In the genomic region with DNA sequence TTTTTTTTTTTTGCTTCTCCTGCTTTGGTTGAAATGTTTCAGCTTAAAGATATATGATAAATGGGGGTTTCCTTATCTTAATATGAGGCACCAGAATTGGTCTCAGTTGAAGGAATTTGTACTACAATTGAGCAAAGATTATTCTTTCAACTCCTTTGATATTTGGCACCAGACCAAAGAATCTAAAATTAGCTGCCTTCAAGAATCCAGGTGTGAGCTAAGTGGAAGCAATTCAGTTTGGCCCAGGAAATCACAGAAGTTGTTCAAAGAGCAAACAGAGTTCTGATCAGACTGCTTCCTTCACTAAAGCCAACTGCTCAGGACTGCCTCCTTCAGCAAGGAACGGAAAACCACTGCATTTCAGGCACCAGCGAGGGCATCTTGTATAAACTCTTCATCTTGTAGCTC, we compare ENCODE assay signal across 9 cellular contexts.
DNase-seq lines count a peak whose midpoint lies in the region; ATAC-seq and TF ChIP-seq lines count a peak whose summit lies in the region.
"Had no signal": no experiment of that assay in that cellular context is flagged by ENCODE, and none has a peak within 500 bp of the region (broad histone marks: within the 10 kb centered on the region; RNA-seq: fewer than 3 reads in every experiment).

No MANE protein-coding gene starts in this region.

- peaks cover 24% of the 10 kb centered on the region for H3K4me1 Mint-ChIP-seq in activated T-cell treated with anti-CD3 and anti-CD28 coated beads, Interleukin-2, amount 50 U/mL, for 24 hours (ENCODE audit: low read depth)

- TF ChIP-seq POLR2A in ovary (IDR thresholded peaks at IDR 0.05), result no peak

- peaks cover 2% of the 10 kb centered on the region for H3K4me1 ChIP-seq in ovary (ENCODE audit: insufficient read depth)

- H3K9me3 ChIP-seq in ovary, result no peaks in the 10 kb centered on the region

- no peak overlapping the region for H3K27ac Mint-ChIP-seq in activated T-cell treated with anti-CD3 and anti-CD28 coated beads, Interleukin-2, amount 50 U/mL, for 24 hours

- no peak for ATAC-seq in HG02588 (IDR thresholded peaks at IDR 0.05; ENCODE audit: unreplicated experiment)

- H3K27ac ChIP-seq in epithelial cell of prostate (peak overlapping the region; percentile 21), ovary (no peak overlapping the region)

- H3K36me3 ChIP-seq in ovary, result no peaks in the 10 kb centered on the region

- in situ Hi-C loops in GM13977 (cut with MboI; ENCODE audit: low pct_unique_long_range_greater_than_20kb, low sequenced_read_pairs, unreplicated experiment), result no loop called here

- DNase-seq in A172 (ENCODE audit: low spot score) (peak; percentile 25), GM13977 (ENCODE audit: low spot score) (peak; percentile 63), NCI-H226 (peak; percentile 43), epithelial cell of prostate (ENCODE audit: low read depth, low spot score) (no peak), ovary (no peak)
- DNase-seq in activated T-cell treated with anti-CD3 and anti-CD28 coated beads, Interleukin-2, amount 50 U/mL, for 24 hours, result no peak
- DNase-seq in activated CD4-positive, alpha-beta T cell treated with anti-CD3 and anti-CD28 coated beads, Interleukin-2, amount 50 U/mL, for 48 hours, result no peak
- DNase-seq: activated naive CD4-positive, alpha-beta T cell treated with anti-CD3 and anti-CD28 coated beads, Interleukin-2, amount 50 U/mL, for 16 hours had no signal

- intact Hi-C loops in ovary (cut with DNase I), result no loop called here

- TF ChIP-seq CTCF in GM13977 (IDR thresholded peaks at IDR 0.05; ENCODE audit: extremely low read depth, insufficient read depth, missing control alignments), result peak; percentile 49
- no peak for TF ChIP-seq CTCF in ovary (IDR thresholded peaks at IDR 0.05)

- WGBS in ovary, 3 donors, result 81 to 85% (median 83%) methylated on average over 2 of the region's 2 CpGs

- no peaks in the 10 kb centered on the region for H3K36me3 Mint-ChIP-seq in activated T-cell treated with anti-CD3 and anti-CD28 coated beads, Interleukin-2, amount 50 U/mL, for 24 hours (ENCODE audit: low read depth)

- H3K27me3 ChIP-seq in ovary, result no peaks in the 10 kb centered on the region

- H3K4me3 ChIP-seq in ovary, result no peak overlapping the region

- H3K27me3 Mint-ChIP-seq in activated T-cell treated with anti-CD3 and anti-CD28 coated beads, Interleukin-2, amount 50 U/mL, for 24 hours, result peaks cover 23% of the 10 kb centered on the region

- peaks cover 4% of the 10 kb centered on the region for H3K9me3 Mint-ChIP-seq in activated T-cell treated with anti-CD3 and anti-CD28 coated beads, Interleukin-2, amount 50 U/mL, for 24 hours

- no peak for TF ChIP-seq EP300 in ovary (IDR thresholded peaks at IDR 0.05)

- H3K4me3 Mint-ChIP-seq in activated T-cell treated with anti-CD3 and anti-CD28 coated beads, Interleukin-2, amount 50 U/mL, for 24 hours, result no peak overlapping the region

Comparison
In these comparisons a context has a peak if more than half of its experiments do, and no peak if none do; other contexts are left out.
1. DNase-seq: peak in A172 (single experiment), GM13977 (single experiment) and NCI-H226 (single experiment); none in epithelial cell of prostate (single experiment), activated T-cell treated with anti-CD3 and anti-CD28 coated beads, Interleukin-2, amount 50 U/mL, for 24 hours (single experiment), activated CD4-positive, alpha-beta T cell treated with anti-CD3 and anti-CD28 coated beads, Interleukin-2, amount 50 U/mL, for 48 hours (0 of 2) and ovary (0 of 5).